Comparison of ENCODE assay signal across 8 cellular contexts in the genomic region with DNA sequence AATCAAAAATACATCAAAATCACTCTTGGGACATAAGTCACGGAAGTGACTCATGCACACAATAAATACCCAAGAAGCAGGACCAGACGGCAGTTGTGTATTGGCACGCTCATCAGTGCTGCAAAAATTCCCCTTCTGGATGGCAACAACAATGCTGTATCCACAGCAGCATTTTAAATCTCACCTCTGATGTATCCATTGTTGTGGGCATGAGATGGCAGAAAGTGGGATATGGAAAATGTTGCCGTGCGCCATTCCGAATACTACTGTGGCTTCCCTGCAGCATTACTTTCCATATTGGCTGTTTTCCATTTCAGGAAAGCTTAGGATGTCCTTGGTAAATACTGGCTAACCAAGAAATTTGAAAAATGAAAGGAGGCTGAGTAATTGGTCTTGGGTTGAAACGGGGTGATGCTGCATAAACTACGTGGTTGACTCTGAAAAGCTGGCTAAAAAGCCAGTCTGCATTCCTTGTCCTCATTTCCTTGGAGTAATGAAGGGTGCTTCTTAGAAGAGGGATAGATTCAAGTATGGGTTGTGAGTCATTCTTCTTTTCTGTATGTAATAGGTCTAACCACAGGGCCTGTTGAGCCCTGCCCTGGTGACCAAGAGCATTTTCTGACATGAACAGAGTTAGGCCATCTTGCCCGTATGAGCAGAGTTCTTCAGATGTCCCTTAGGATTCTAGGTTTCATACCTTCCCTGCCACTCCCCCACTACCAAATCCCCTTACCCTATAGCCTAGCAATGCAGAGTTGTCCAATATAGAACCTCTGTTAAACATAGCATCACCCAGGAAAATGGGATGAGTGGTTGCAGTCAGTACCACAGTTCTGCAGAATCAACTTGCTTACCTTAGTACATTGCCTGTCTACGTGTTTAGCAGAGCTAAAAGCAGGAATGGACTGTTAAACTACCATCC. TPM values are rescaled to one million over a fixed set of nuclear protein-coding genes. Genes with fewer than 3 reads are reported as not detected.
DNase-seq lines count a peak whose midpoint lies in the region; ATAC-seq, FAIRE-seq and TF ChIP-seq lines count a peak whose summit lies in the region.

No MANE protein-coding gene starts in this region.

- no peaks in the 10 kb centered on the region for H3K27me3 Mint-ChIP-seq in activated CD4-positive, alpha-beta memory T cell treated with anti-CD3 and anti-CD28 coated beads, Interleukin-2, amount 10 ng/mL, durations not matched to agents 7 days and 5 days

- FAIRE-seq in small intestine (lab: Jason Lieb, UNC): no peak

- H3K9me3 ChIP-seq in left lung (no peaks in the 10 kb centered on the region), small intestine (ENCODE audit: control insufficient read depth, low read depth) (no peaks in the 10 kb centered on the region)

- peaks cover 3 to 33% of the 10 kb centered on the region in 2 donors for H3K4me1 ChIP-seq in left lung
- H3K4me1 ChIP-seq in small intestine (ENCODE audit: control insufficient read depth in 2 of 2, insufficient read depth in 1 of 2, low read depth in 1 of 2, low read length in 1 of 2): peaks cover 0 to 4% of the 10 kb centered on the region in 2 donors

- H3K4me3 Mint-ChIP-seq in activated CD4-positive, alpha-beta memory T cell treated with anti-CD3 and anti-CD28 coated beads, Interleukin-2, amount 10 ng/mL, durations not matched to agents 7 days and 5 days: no peak overlapping the region

- ATAC-seq in left lung: peak; percentile 56

- H3K9me3 Mint-ChIP-seq in activated CD4-positive, alpha-beta memory T cell treated with anti-CD3 and anti-CD28 coated beads, Interleukin-2, amount 10 ng/mL, durations not matched to agents 7 days and 5 days: no peaks in the 10 kb centered on the region

- H3K27me3 ChIP-seq in left lung (no peaks in the 10 kb centered on the region), small intestine (ENCODE audit: control insufficient read depth in 2 of 2, insufficient read depth in 2 of 2, low read length in 2 of 2) (no peaks in the 10 kb centered on the region)

- peaks cover 42% of the 10 kb centered on the region for H3K4me1 Mint-ChIP-seq in activated CD4-positive, alpha-beta memory T cell treated with anti-CD3 and anti-CD28 coated beads, Interleukin-2, amount 10 ng/mL, durations not matched to agents 7 days and 5 days

- H3K4me3 ChIP-seq in HFF-Myc (replicated peaks; ENCODE audit: low read depth, low read length): no peak overlapping the region
- no peak overlapping the region for H3K4me3 ChIP-seq in left lung
- H3K4me3 ChIP-seq in small intestine (ENCODE audit: low read depth in 1 of 2, low read length in 2 of 2): no peak overlapping the region

- DNase-seq in ACHN: peak; percentile 94
- DNase-seq in HFF-Myc (ENCODE audit: extremely low read depth, low read depth): peak; percentile 72
- DNase-seq in activated CD4-positive, alpha-beta memory T cell treated with anti-CD3 and anti-CD28 coated beads, Interleukin-2, amount 10 ng/mL, durations not matched to agents 7 days and 5 days: no peak
- no peak for DNase-seq in left lung
- no peak for DNase-seq in effector CD4-positive, alpha-beta T cell
- DNase-seq in small intestine: no peak
- no peak for DNase-seq in KG1 (lab: John Stamatoyannopoulos, UW)
- no peak for DNase-seq in stimulated activated CD4-positive, alpha-beta T cell treated with anti-CD3 and anti-CD28 coated beads, Interleukin-12 subunit alpha, Interleukin-12 subunit beta, amount 100 ng/mL, for 4 hours

- intact Hi-C loops in left lung (cut with DNase I): no loop called here

- H3K27ac ChIP-seq in left lung (peak overlapping the region; percentile 40 to 62), small intestine (ENCODE audit: low read depth in 1 of 2, low read length in 1 of 2) (peak overlapping the region in 1 of 2 donors; percentile 41)

- CTCF ChIA-PET in activated CD4-positive, alpha-beta memory T cell treated with anti-CD3 and anti-CD28 coated beads, Interleukin-2, amount 10 ng/mL, durations not matched to agents 7 days and 5 days (lab: Charles Lee): interaction anchor here (1.1 to 2.5 kb wide), 3 partner anchors 10 to 196 kb away, joined by 3 to 17 read pairs (median 3); no protein-coding TSS in a partner anchor

- in situ Hi-C loops in ACHN (cut with HindIII; ENCODE audit: low pct_ligation_motif_present, low pct_unique_long_range_greater_than_20kb, low sequenced_read_pairs): no loop called here

- 73 to 86% (median 76%) methylated on average over 10 of the region's 10 CpGs for WGBS in small intestine, 3 donors

- POLR2A ChIA-PET in activated CD4-positive, alpha-beta memory T cell treated with anti-CD3 and anti-CD28 coated beads, Interleukin-2, amount 10 ng/mL, durations not matched to agents 7 days and 5 days (lab: Charles Lee): interaction anchor here (2.5 kb wide), 1 partner anchor 136 kb away, joined by 5 read pairs; no protein-coding TSS in a partner anchor

- peaks cover 63% of the 10 kb centered on the region for H3K36me3 Mint-ChIP-seq in activated CD4-positive, alpha-beta memory T cell treated with anti-CD3 and anti-CD28 coated beads, Interleukin-2, amount 10 ng/mL, durations not matched to agents 7 days and 5 days (ENCODE audit: low read depth)

- peak overlapping the region; percentile 55 for H3K27ac Mint-ChIP-seq in activated CD4-positive, alpha-beta memory T cell treated with anti-CD3 and anti-CD28 coated beads, Interleukin-2, amount 10 ng/mL, durations not matched to agents 7 days and 5 days

- TF ChIP-seq CTCF in HFF-Myc (IDR thresholded peaks at IDR 0.05; ENCODE audit: low read depth, low read length, missing control alignments) (no peak), left lung (IDR thresholded peaks at IDR 0.05) (no peak)

- H3K36me3 ChIP-seq in left lung (peaks cover 0 to 8% of the 10 kb centered on the region in 2 donors), small intestine (ENCODE audit: control insufficient read depth in 2 of 2, insufficient read depth in 2 of 2, low read length in 2 of 2) (no peaks in the 10 kb centered on the region)

RNA-seq across cellular contexts. Expression of gene TOMM7, which starts 36.3 kb away (rescaled TPM):
- 100 to 1,000 TPM; 279 to 280 TPM for total RNA-seq in activated CD4-positive, alpha-beta memory T cell treated with anti-CD3 and anti-CD28 coated beads, Interleukin-2, amount 10 ng/mL, durations not matched to agents 7 days and 5 days
- 100 to 1,000 TPM; 234 to 278 TPM for total RNA-seq in left lung
- 100 to 1,000 TPM; 270 to 423 (median 357) TPM for polyA plus RNA-seq in small intestine

Comparison
In these comparisons a context has a peak if more than half of its experiments do, and no peak if none do; other contexts are left out.
1. DNase-seq: peak in ACHN (single experiment) and HFF-Myc (single experiment); none in activated CD4-positive, alpha-beta memory T cell treated with anti-CD3 and anti-CD28 coated beads, Interleukin-2, amount 10 ng/mL, durations not matched to agents 7 days and 5 days (single experiment), left lung (0 of 2), effector CD4-positive, alpha-beta T cell (single experiment), small intestine (single experiment), KG1 (single experiment) and stimulated activated CD4-positive, alpha-beta T cell treated with anti-CD3 and anti-CD28 coated beads, Interleukin-12 subunit alpha, Interleukin-12 subunit beta, amount 100 ng/mL, for 4 hours (single experiment).